29 cellular contexts compared by ENCODE assay signal in genomic region chr3:104032283-104032682, GRCh38.
DNase-seq lines count a peak whose midpoint lies in the region; ATAC-seq, FAIRE-seq and TF ChIP-seq lines count a peak whose summit lies in the region.
"Had no signal": no experiment of that assay in that cellular context is flagged by ENCODE, and none has a peak within 500 bp of the region (broad histone marks: within the 10 kb centered on the region; RNA-seq: fewer than 3 reads in every experiment).

No MANE protein-coding gene starts in this region.

- no peak for TF ChIP-seq POLR2A in body of pancreas (IDR thresholded peaks at IDR 0.05)

- intact Hi-C loops in body of pancreas (cut with DNase I): no loop called here

- ATAC-seq in body of pancreas: no peak
- ATAC-seq: activated naive CD4-positive, alpha-beta T cell treated with anti-CD3 and anti-CD28 coated beads, Interleukin-2, amount 50 U/mL, for 72 hours; esophagus mucosa; gastrocnemius medialis; HepG2; left cardiac atrium had no signal

- no peak for TF ChIP-seq CTCF in body of pancreas (IDR thresholded peaks at IDR 0.05)

- no peaks in the 10 kb centered on the region for H3K4me1 ChIP-seq in body of pancreas
- H3K4me1 ChIP-seq: gastrocnemius medialis, upper lobe of left lung had no signal

- no peaks in the 10 kb centered on the region for H3K27me3 ChIP-seq in body of pancreas
- H3K27me3 ChIP-seq: gastrocnemius medialis, upper lobe of left lung had no signal

- no peak overlapping the region for H3K4me3 ChIP-seq in body of pancreas
- H3K4me3 ChIP-seq: gastrocnemius medialis, upper lobe of left lung had no signal

- DNase-seq in ACHN (peak; percentile 40), HTR-8/SVneo (ENCODE audit: insufficient read length, low spot score) (peak; percentile 11), astrocyte of the hippocampus (ENCODE audit: low read depth, low spot score) (peak; percentile 21), iPS-NIHi7 (ENCODE audit: extremely low spot score) (peak; percentile 14), GDM1 (lab: John Stamatoyannopoulos, UW) (no peak), body of pancreas (no peak), NOMO-1 treated with dmso at 0.1 percent for 144 hours (lab: John Stamatoyannopoulos, UW; ENCODE audit: unreplicated experiment) (no peak)
- DNase-seq in stimulated activated CD4-positive, alpha-beta T cell treated with anti-CD3 and anti-CD28 coated beads, Interleukin-4, amount 100 ng/mL, for 1 hour: no peak
- DNase-seq: activated B cell treated with CpG ODN at 0.5 μM for 24 hours; activated CD4-positive, alpha-beta T cell treated with anti-CD3 and anti-CD28 coated beads, Interleukin-2, amount 50 U/mL, for 4 hours; activated CD8-positive, alpha-beta memory T cell treated with anti-CD3 and anti-CD28 coated beads, Interleukin-2, amount 50 U/mL, for 48 hours; CD8-positive, alpha-beta memory T cell; DMS153; effector memory CD4-positive, alpha-beta T cell; gastrocnemius medialis; GF-D8; H7; left cardiac atrium; naive B cell; NCI-H1092; NCI-H187; occipital lobe; small intestine; stimulated activated CD4-positive, alpha-beta T cell treated with anti-CD3 and anti-CD28 coated beads, Interleukin-1b, Interleukin-23, amount 100 ng/mL, for 48 hours; upper lobe of left lung had no signal

- no peaks in the 10 kb centered on the region for H3K9me3 ChIP-seq in body of pancreas
- H3K9me3 ChIP-seq: gastrocnemius medialis, upper lobe of left lung had no signal

- H3K27ac ChIP-seq in body of pancreas: no peak overlapping the region
- H3K27ac ChIP-seq: 22Rv1, gastrocnemius medialis, upper lobe of left lung had no signal

- no peak for FAIRE-seq in HTR-8/SVneo (lab: Jason Lieb, UNC)
- FAIRE-seq: HepG2, small intestine had no signal

- in situ Hi-C loops in ACHN (cut with HindIII; ENCODE audit: low pct_ligation_motif_present, low pct_unique_long_range_greater_than_20kb, low sequenced_read_pairs): no loop called here

- H3K36me3 ChIP-seq in body of pancreas (replicated peaks in 1 of 2; ENCODE audit: insufficient read depth in 1 of 2, low read depth in 2 of 2): no peaks in the 10 kb centered on the region
- H3K36me3 ChIP-seq: gastrocnemius medialis, upper lobe of left lung had no signal

Comparison
In these comparisons a context has a peak if more than half of its experiments do, and no peak if none do; other contexts are left out.
1. DNase-seq: peak in ACHN (single experiment), HTR-8/SVneo (single experiment), astrocyte of the hippocampus (single experiment) and iPS-NIHi7 (single experiment); none in GDM1 (single experiment), stimulated activated CD4-positive, alpha-beta T cell treated with anti-CD3 and anti-CD28 coated beads, Interleukin-4, amount 100 ng/mL, for 1 hour (single experiment), body of pancreas (0 of 4) and NOMO-1 treated with dmso at 0.1 percent for 144 hours (single experiment).